ENCODE assay signal across 11 cellular contexts in genomic region chr2:220165401-220165800, GRCh38.
A peak's percentile ranks its signal among the peaks of the same experiment; 100 is the strongest.
DNase-seq lines count a peak whose midpoint lies in the region; ATAC-seq, FAIRE-seq and TF ChIP-seq lines count a peak whose summit lies in the region.
"Had no signal": no experiment of that assay in that cellular context is flagged by ENCODE, and none has a peak within 500 bp of the region (broad histone marks: within the 10 kb centered on the region; RNA-seq: fewer than 3 reads in every experiment).

No MANE protein-coding gene starts in this region.

- H4K20me1 ChIP-seq in H1 (replicated peaks in 1 of 2; ENCODE audit: control insufficient read depth in 1 of 2, insufficient read depth in 2 of 2, low read length in 2 of 2): no peaks in the 10 kb centered on the region

- no peak overlapping the region for H2AK5ac ChIP-seq in H1 (ENCODE audit: low read depth, low read length)

- WGBS in H1 (ENCODE audit: extremely low coverage in 1 of 2, insufficient coverage in 1 of 2, insufficient read length in 1 of 2, insufficient replicate concordance in 2 of 2, low coverage in 1 of 2, low lambda C conversion rate in 2 of 2, missing lambda C conversion rate in 1 of 2), 2 experiments: 50% methylated on average over 4 of the region's 4 CpGs; no CpG with 5 or more reads in 1 of the 2 experiments

- H3K27ac ChIP-seq in H1 (ENCODE audit: low read depth, low read length): no peak overlapping the region
- H3K27ac ChIP-seq in parathyroid adenoma: no peak overlapping the region

- no peak for TF ChIP-seq POLR2A in H1 (IDR thresholded peaks at IDR 0.05; ENCODE audit: control extremely low read depth in 1 of 2, low read depth in 2 of 2, low read length in 2 of 2)

- H3K14ac ChIP-seq in H1 (ENCODE audit: insufficient read length): no peak overlapping the region

- no peak for ATAC-seq in omental fat pad (ENCODE audit: low FRiP score)
- ATAC-seq: Panc1 had no signal

- no peak overlapping the region for H3K4me3 ChIP-seq in H1 (ENCODE audit: extremely low read depth in 1 of 4, insufficient read depth in 2 of 4, low read depth in 3 of 4, low read length in 4 of 4)
- no peak overlapping the region for H3K4me3 ChIP-seq in parathyroid adenoma (ENCODE audit: low read depth, low read length)

- H4K91ac ChIP-seq in H1 (replicated peaks; ENCODE audit: insufficient read length, low read length): no peak overlapping the region

- no peaks in the 10 kb centered on the region for H3K23me2 ChIP-seq in H1 (ENCODE audit: low read depth, low read length)

- CTCF ChIA-PET in H1 (lab: Charles Lee; ENCODE audit: partially characterized antibody): interaction anchor here (0.5 to 1.7 kb wide), 8 partner anchors 9 to 960 kb away, joined by 3 to 6 read pairs (median 3); no protein-coding TSS in a partner anchor

- no peak; a peak in 1 of 3 replicates for TF ChIP-seq EP300 in H1 (IDR thresholded peaks at IDR 0.05; ENCODE audit: borderline replicate concordance in 1 of 2, low read depth in 2 of 2, low read length in 2 of 2)

- no peak overlapping the region for H2BK120ac ChIP-seq in H1 (replicated peaks; ENCODE audit: low read depth, low read length)

- no peak overlapping the region for H3K4ac ChIP-seq in H1 (replicated peaks; ENCODE audit: insufficient read length, low read depth, low read length)

- TF ChIP-seq CTCF in LNCAP (IDR thresholded peaks at IDR 0.05) (peak; percentile 52; the same call in 1 of the 2 replicates), H1 (IDR thresholded peaks at IDR 0.05; ENCODE audit: control extremely low read depth in 1 of 3, insufficient read depth in 1 of 3, low read depth in 1 of 3, low read length in 3 of 3) (peak; percentile 12 to 54 (median 52)), parathyroid adenoma (IDR thresholded peaks at IDR 0.05) (peak; percentile 26), omental fat pad (IDR thresholded peaks at IDR 0.05) (no peak)

- no peak overlapping the region for H4K5ac ChIP-seq in H1 (ENCODE audit: insufficient read length, low read depth, low read length)

- no peak overlapping the region for H4K8ac ChIP-seq in H1 (ENCODE audit: extremely low read depth, insufficient read depth, low read length)

- in situ Hi-C loops in ACHN (cut with HindIII; ENCODE audit: low pct_ligation_motif_present, low pct_unique_long_range_greater_than_20kb, low sequenced_read_pairs): no loop called here

- H3K9ac ChIP-seq in H1 (replicated peaks in 1 of 4; ENCODE audit: extremely low read depth in 1 of 4, low read depth in 3 of 4, low read length in 3 of 4) (no peak overlapping the region), parathyroid adenoma (no peak overlapping the region)

- H3K27me3 ChIP-seq in H1 (replicated peaks in 1 of 4; ENCODE audit: control insufficient read depth in 3 of 4, extremely low read depth in 1 of 4, insufficient read depth in 3 of 4, low read length in 3 of 4) (no peaks in the 10 kb centered on the region), parathyroid adenoma (ENCODE audit: control insufficient read depth, insufficient read depth, low read length) (no peaks in the 10 kb centered on the region)

- POLR2A ChIA-PET in H1 (lab: Charles Lee; ENCODE audit: partially characterized antibody): interaction anchor here (1.0 kb wide), 1 partner anchor 12 kb away, joined by 3 read pairs; no protein-coding TSS in a partner anchor

- no peak overlapping the region for H3K4me2 ChIP-seq in H1 (ENCODE audit: insufficient read depth in 1 of 2, low read depth in 2 of 2, low read length in 2 of 2)
- H3K4me2 ChIP-seq in parathyroid adenoma (ENCODE audit: low read length): peak overlapping the region; percentile 4

- no peak overlapping the region for H2BK20ac ChIP-seq in H1 (ENCODE audit: low read length)

- H2BK15ac ChIP-seq in H1 (ENCODE audit: low read length): no peak overlapping the region

- H3K36me3 ChIP-seq in H1 (ENCODE audit: control insufficient read depth in 2 of 4, insufficient read depth in 4 of 4, low read length in 3 of 4) (no peaks in the 10 kb centered on the region), parathyroid adenoma (ENCODE audit: control insufficient read depth, insufficient read depth, low read length) (no peaks in the 10 kb centered on the region)

- H2AFZ ChIP-seq in H1 (ENCODE audit: low read length) (no peak overlapping the region), parathyroid adenoma (peak overlapping the region; percentile 13)

- peak; percentile 28 for FAIRE-seq in H1 (lab: Jason Lieb, UNC)

- H2BK12ac ChIP-seq in H1 (ENCODE audit: low read depth, low read length): no peak overlapping the region

- no peak overlapping the region for H3K18ac ChIP-seq in H1 (ENCODE audit: extremely low read depth, low read length)

- no peaks in the 10 kb centered on the region for H3K79me1 ChIP-seq in H1 (ENCODE audit: low read depth, low read length)

- TF ChIP-seq RAD21 in H1 (IDR thresholded peaks at IDR 0.05 in 1 of 2, conservative IDR thresholded peaks at IDR 0.05 in 1 of 2; ENCODE audit: low read depth in 2 of 2, low read length in 2 of 2): peak; percentile 90 to 92

- H3K79me2 ChIP-seq in H1 (ENCODE audit: control insufficient read depth in 1 of 2, insufficient read depth in 2 of 2, low read length in 2 of 2): no peaks in the 10 kb centered on the region
- no peaks in the 10 kb centered on the region for H3K79me2 ChIP-seq in parathyroid adenoma

- peak; percentile 82 for DNase-seq in NCI-H510A (lab: John Stamatoyannopoulos, UW)
- peak in 1 of 2 experiments; percentile 51 for DNase-seq in H1 (ENCODE audit: low read depth in 1 of 2, low spot score in 2 of 2)
- no peak for DNase-seq in stimulated activated CD8-positive, alpha-beta memory T cell treated with anti-CD3 and anti-CD28 coated beads, Interleukin-4, amount 100 ng/mL, for 48 hours
- no peak for DNase-seq in SK-N-DZ (ENCODE audit: low spot score)
- no peak for DNase-seq in ACHN
- no peak for DNase-seq in omental fat pad (ENCODE audit: low spot score)
- DNase-seq: CD4-positive, CD25-positive, alpha-beta regulatory T cell; stimulated activated CD4-positive, alpha-beta T cell treated with anti-CD3 and anti-CD28 coated beads, Interleukin-12 subunit alpha, Interleukin-12 subunit beta, amount 100 ng/mL, for 4 hours had no signal

- H3K9me3 ChIP-seq in H1 (ENCODE audit: insufficient read depth in 2 of 2, low read depth in 1 of 2, low read length in 1 of 2) (no peaks in the 10 kb centered on the region), parathyroid adenoma (ENCODE audit: control insufficient read depth, low read length) (no peaks in the 10 kb centered on the region)

- H3K56ac ChIP-seq in H1 (replicated peaks; ENCODE audit: insufficient read length, low read depth, low read length): no peak overlapping the region

- H3K4me1 ChIP-seq in H1 (replicated peaks in 1 of 4; ENCODE audit: control insufficient read depth in 3 of 4, insufficient read depth in 4 of 4, low read length in 3 of 4) (peaks cover 0 to 3% (median 0%) of the 10 kb centered on the region in 4 experiments; a peak in 1 of 7 replicates), parathyroid adenoma (no peaks in the 10 kb centered on the region)

- H3K23ac ChIP-seq in H1 (ENCODE audit: insufficient read length): no peak overlapping the region

- H2BK5ac ChIP-seq in H1 (ENCODE audit: low read depth, low read length): no peak overlapping the region

TF ChIP-seq in H1, 55 proteins besides CTCF, POLR2A, EP300 and RAD21:
- TF ChIP-seq SP1 (IDR thresholded peaks at IDR 0.05; ENCODE audit: low read depth, low read length): 0 out of 2 replicates have a peak, but pooled peaks have one; percentile 60
- 0 out of 2 replicates have a peak, but pooled peaks have one; percentile 21 for TF ChIP-seq TCF12 (IDR thresholded peaks at IDR 0.05; ENCODE audit: low read depth, low read length)
- TF ChIP-seq, protein P1, sequence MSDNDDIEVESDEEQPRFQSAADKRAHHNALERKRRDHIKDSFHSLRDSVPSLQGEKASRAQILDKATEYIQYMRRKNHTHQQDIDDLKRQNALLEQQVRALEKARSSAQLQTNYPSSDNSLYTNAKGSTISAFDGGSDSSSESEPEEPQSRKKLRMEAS (IDR thresholded peaks at IDR 0.05): no peak
- TF ChIP-seq NANOG (IDR thresholded peaks at IDR 0.05; ENCODE audit: insufficient read depth, low read depth, low read length, poor library complexity, severe bottlenecking): peak; percentile 17
- TF ChIP-seq, protein P2, sequence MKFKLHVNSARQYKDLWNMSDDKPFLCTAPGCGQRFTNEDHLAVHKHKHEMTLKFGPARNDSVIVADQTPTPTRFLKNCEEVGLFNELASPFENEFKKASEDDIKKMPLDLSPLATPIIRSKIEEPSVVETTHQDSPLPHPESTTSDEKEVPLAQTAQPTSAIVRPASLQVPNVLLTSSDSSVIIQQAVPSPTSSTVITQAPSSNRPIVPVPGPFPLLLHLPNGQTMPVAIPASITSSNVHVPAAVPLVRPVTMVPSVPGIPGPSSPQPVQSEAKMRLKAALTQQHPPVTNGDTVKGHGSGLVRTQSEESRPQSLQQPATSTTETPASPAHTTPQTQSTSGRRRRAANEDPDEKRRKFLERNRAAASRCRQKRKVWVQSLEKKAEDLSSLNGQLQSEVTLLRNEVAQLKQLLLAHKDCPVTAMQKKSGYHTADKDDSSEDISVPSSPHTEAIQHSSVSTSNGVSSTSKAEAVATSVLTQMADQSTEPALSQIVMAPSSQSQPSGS (IDR thresholded peaks at IDR 0.05; ENCODE audit: low read length): no peak
- 0 out of 2 replicates have a peak, but pooled peaks have one; percentile 3 for TF ChIP-seq TEAD4 (IDR thresholded peaks at IDR 0.05; ENCODE audit: low read depth, low read length)

Comparison
In these comparisons a context has a peak if more than half of its experiments do, and no peak if none do; other contexts are left out.
1. CTCF ChIP-seq: peak in LNCAP (single experiment), H1 (3 of 3) and parathyroid adenoma (single experiment); none in omental fat pad (0 of 3).